ENCODE assay signal across 11 cellular contexts in genomic region chr17:66306413-66306812, GRCh38. TPM values are rescaled to one million over a fixed set of nuclear protein-coding genes. Genes with fewer than 3 reads are reported as not detected.
DNase-seq lines count a peak whose midpoint lies in the region; ATAC-seq and TF ChIP-seq lines count a peak whose summit lies in the region.
"Had no signal": no experiment of that assay in that cellular context is flagged by ENCODE, and none has a peak within 500 bp of the region (broad histone marks: within the 10 kb centered on the region; RNA-seq: fewer than 3 reads in every experiment).

No MANE protein-coding gene starts in this region.

- no peaks in the 10 kb centered on the region for H3K27me3 ChIP-seq in left ventricle myocardium inferior (ENCODE audit: low read depth)
- H3K27me3 ChIP-seq in uterus: no peaks in the 10 kb centered on the region
- H3K27me3 ChIP-seq: gastrocnemius medialis had no signal

- H3K36me3 Mint-ChIP-seq in activated naive CD8-positive, alpha-beta T cell treated with anti-CD3 and anti-CD28 coated beads, Interleukin-2, amount 10 ng/mL, durations not matched to agents 7 days and 5 days: peaks cover 49% of the 10 kb centered on the region
- H3K36me3 Mint-ChIP-seq: memory B cell had no signal

- H3K36me3 ChIP-seq in left ventricle myocardium inferior: no peaks in the 10 kb centered on the region
- H3K36me3 ChIP-seq in uterus: no peaks in the 10 kb centered on the region
- H3K36me3 ChIP-seq: gastrocnemius medialis had no signal

- H3K27ac ChIP-seq in left ventricle myocardium inferior (replicated peaks) (no peak overlapping the region), uterus (peak overlapping the region; percentile 78 to 88)
- H3K27ac ChIP-seq: BLaER1 treated with 17β-estradiol and CSF1 and Interleukin-3, amounts not matched to agents 10 nM and 100 nM; gastrocnemius medialis had no signal

- peaks cover 61% of the 10 kb centered on the region for H3K4me1 Mint-ChIP-seq in activated naive CD8-positive, alpha-beta T cell treated with anti-CD3 and anti-CD28 coated beads, Interleukin-2, amount 10 ng/mL, durations not matched to agents 7 days and 5 days

- peaks cover 24% of the 10 kb centered on the region for H3K4me1 ChIP-seq in left ventricle myocardium inferior
- H3K4me1 ChIP-seq in uterus: peaks cover 0 to 4% of the 10 kb centered on the region in 2 donors

- no peak for TF ChIP-seq CTCF in left ventricle myocardium inferior (IDR thresholded peaks at IDR 0.05; ENCODE audit: borderline replicate concordance)
- TF ChIP-seq CTCF in fibroblast of villous mesenchyme (IDR thresholded peaks at IDR 0.05; ENCODE audit: insufficient read depth, low read depth, low read length): no peak
- no peak for TF ChIP-seq CTCF in uterus (IDR thresholded peaks at IDR 0.05)

- H3K27me3 Mint-ChIP-seq in activated naive CD8-positive, alpha-beta T cell treated with anti-CD3 and anti-CD28 coated beads, Interleukin-2, amount 10 ng/mL, durations not matched to agents 7 days and 5 days: no peaks in the 10 kb centered on the region

- TF ChIP-seq POLR2A in uterus (IDR thresholded peaks at IDR 0.05): no peak

- no peaks in the 10 kb centered on the region for H3K9me3 ChIP-seq in left ventricle myocardium inferior (replicated peaks)
- no peaks in the 10 kb centered on the region for H3K9me3 ChIP-seq in uterus
- H3K9me3 ChIP-seq: BLaER1 treated with 17β-estradiol and CSF1 and Interleukin-3, amounts not matched to agents 10 nM and 100 nM; gastrocnemius medialis had no signal

- peak overlapping the region; percentile 83 for H3K4me3 Mint-ChIP-seq in activated naive CD8-positive, alpha-beta T cell treated with anti-CD3 and anti-CD28 coated beads, Interleukin-2, amount 10 ng/mL, durations not matched to agents 7 days and 5 days
- H3K4me3 Mint-ChIP-seq: memory B cell had no signal

- H3K4me3 ChIP-seq in left ventricle myocardium inferior: peak overlapping the region; percentile 87
- H3K4me3 ChIP-seq in fibroblast of villous mesenchyme (ENCODE audit: low read depth, low read length): peak overlapping the region; percentile 87
- no peak overlapping the region for H3K4me3 ChIP-seq in uterus
- H3K4me3 ChIP-seq: gastrocnemius medialis had no signal

- DNase-seq in left ventricle myocardium inferior: no peak
- DNase-seq in left cardiac atrium: no peak
- DNase-seq in activated naive CD8-positive, alpha-beta T cell treated with anti-CD3 and anti-CD28 coated beads, Interleukin-2, amount 10 ng/mL, durations not matched to agents 7 days and 5 days: no peak
- DNase-seq in fibroblast of villous mesenchyme (ENCODE audit: low read depth): peak; percentile 63
- no peak for DNase-seq in uterus
- DNase-seq in ACHN: no peak
- no peak for DNase-seq in NCI-H1694 (lab: John Stamatoyannopoulos, UW)
- no peak for DNase-seq in NCI-H82 (lab: John Stamatoyannopoulos, UW)
- DNase-seq: gastrocnemius medialis had no signal

- intact Hi-C loops in left ventricle myocardium inferior (cut with micrococcal nuclease): no loop called here
- intact Hi-C loops in left cardiac atrium (cut with DNase I): no loop called here
- intact Hi-C loops in uterus (cut with DNase I; ENCODE audit: low total_unique reads): no loop called here

- peak overlapping the region; percentile 80 for H3K27ac Mint-ChIP-seq in activated naive CD8-positive, alpha-beta T cell treated with anti-CD3 and anti-CD28 coated beads, Interleukin-2, amount 10 ng/mL, durations not matched to agents 7 days and 5 days
- H3K27ac Mint-ChIP-seq: memory B cell had no signal

- no peaks in the 10 kb centered on the region for H3K9me3 Mint-ChIP-seq in activated naive CD8-positive, alpha-beta T cell treated with anti-CD3 and anti-CD28 coated beads, Interleukin-2, amount 10 ng/mL, durations not matched to agents 7 days and 5 days
- H3K9me3 Mint-ChIP-seq: memory B cell had no signal

- POLR2A ChIA-PET in activated naive CD8-positive, alpha-beta T cell treated with anti-CD3 and anti-CD28 coated beads, Interleukin-2, amount 10 ng/mL, durations not matched to agents 7 days and 5 days (lab: Charles Lee): interaction anchor here (0.6 kb wide), 1 partner anchor 1532 kb away, joined by 3 read pairs; no protein-coding TSS in a partner anchor

- in situ Hi-C loops in ACHN (cut with HindIII; ENCODE audit: low pct_ligation_motif_present, low pct_unique_long_range_greater_than_20kb, low sequenced_read_pairs): no loop called here

- ATAC-seq in left cardiac atrium: no peak
- no peak for ATAC-seq in activated naive CD8-positive, alpha-beta T cell treated with anti-CD3 and anti-CD28 coated beads, Interleukin-2, amount 10 ng/mL, durations not matched to agents 7 days and 5 days (ENCODE audit: low read depth)
- ATAC-seq: gastrocnemius medialis had no signal

RNA-seq across cellular contexts. Expression of gene PRKCA, which starts 4.0 kb away (rescaled TPM):
- 5.6 TPM for total RNA-seq in left ventricle myocardium inferior
- 1 to 10 TPM; 6.4 to 7.7 TPM for total RNA-seq in left cardiac atrium
- 10 to 100 TPM; 66.1 to 66.5 TPM for total RNA-seq in activated naive CD8-positive, alpha-beta T cell treated with anti-CD3 and anti-CD28 coated beads, Interleukin-2, amount 10 ng/mL, durations not matched to agents 7 days and 5 days
- 50.9 and 60.5 TPM in 2 replicates for total RNA-seq in fibroblast of villous mesenchyme
- 10 to 100 TPM in 3 of 4 donors, 1 to 10 TPM in 1; 9.0 to 76.1 (median 15.1) TPM for total RNA-seq in uterus

Comparison
In these comparisons a context has a peak if more than half of its experiments do, and no peak if none do; other contexts are left out.
1. H3K4me3 ChIP-seq: peak in left ventricle myocardium inferior (single experiment) and fibroblast of villous mesenchyme (single experiment); none in uterus (0 of 2).